In genomic region chr4:181593703-181594102, GRCh38 we compare ENCODE assay signal across 22 cellular contexts.
DNase-seq lines count a peak whose midpoint lies in the region; ATAC-seq, FAIRE-seq and TF ChIP-seq lines count a peak whose summit lies in the region.
"Had no signal": no experiment of that assay in that cellular context is flagged by ENCODE, and none has a peak within 500 bp of the region (broad histone marks: within the 10 kb centered on the region; RNA-seq: fewer than 3 reads in every experiment).

No MANE protein-coding gene starts in this region.

- H2AK5ac ChIP-seq in IMR-90 (ENCODE audit: low read depth, low read length) (no peak overlapping the region), H1 (ENCODE audit: low read depth, low read length) (no peak overlapping the region)

- H3K9me1 ChIP-seq in IMR-90 (ENCODE audit: insufficient read depth, low read length): no peaks in the 10 kb centered on the region

- H2BK120ac ChIP-seq in IMR-90 (ENCODE audit: low read depth, low read length) (no peak overlapping the region), H1 (replicated peaks; ENCODE audit: low read depth, low read length) (no peak overlapping the region)

- H3K9me3 ChIP-seq in A549: no peaks in the 10 kb centered on the region
- no peaks in the 10 kb centered on the region for H3K9me3 ChIP-seq in IMR-90 (ENCODE audit: control insufficient read depth, insufficient read depth, low read length)
- no peaks in the 10 kb centered on the region for H3K9me3 ChIP-seq in H1 (ENCODE audit: insufficient read depth in 2 of 2, low read depth in 1 of 2, low read length in 1 of 2)
- H3K9me3 ChIP-seq: Caco-2 had no signal

- no peak overlapping the region for H2BK20ac ChIP-seq in IMR-90 (ENCODE audit: low read depth, low read length)
- no peak overlapping the region for H2BK20ac ChIP-seq in H1 (ENCODE audit: low read length)

- H2AFZ ChIP-seq in IMR-90 (replicated peaks; ENCODE audit: low read length, poor library complexity): no peak overlapping the region
- H2AFZ ChIP-seq in H1 (ENCODE audit: low read length): no peak overlapping the region

- H2BK15ac ChIP-seq in IMR-90 (ENCODE audit: low read depth, low read length) (no peak overlapping the region), H1 (ENCODE audit: low read length) (no peak overlapping the region)

- H3K4me1 ChIP-seq in A549 (no peaks in the 10 kb centered on the region), IMR-90 (ENCODE audit: control insufficient read depth, insufficient read depth, low read length) (no peaks in the 10 kb centered on the region), H1 (replicated peaks in 1 of 4; ENCODE audit: control insufficient read depth in 3 of 4, insufficient read depth in 4 of 4, low read length in 3 of 4) (no peaks in the 10 kb centered on the region)
- H3K4me1 ChIP-seq: Caco-2 had no signal

- no peak overlapping the region for H2AK9ac ChIP-seq in IMR-90 (replicated peaks; ENCODE audit: low read depth, low read length, poor library complexity)

- ATAC-seq in A549 (no peak), IMR-90 (ENCODE audit: low read depth) (no peak)
- ATAC-seq: CD8-positive, alpha-beta T cell had no signal

- intact Hi-C loops in IMR-90 (cut with micrococcal nuclease): no loop called here

- H3K14ac ChIP-seq in IMR-90 (replicated peaks; ENCODE audit: low read depth, low read length) (no peak overlapping the region), H1 (ENCODE audit: insufficient read length) (no peak overlapping the region)

- no peak overlapping the region for H4K91ac ChIP-seq in IMR-90 (ENCODE audit: insufficient read depth, low read depth, low read length)
- no peak overlapping the region for H4K91ac ChIP-seq in H1 (replicated peaks; ENCODE audit: insufficient read length, low read length)

- dilution Hi-C loops in IMR-90 (cut with HindIII; ENCODE audit: low sequenced_read_pairs, unreplicated experiment): no loop called here

- H3K4me2 ChIP-seq in A549 (no peak overlapping the region), IMR-90 (ENCODE audit: low read depth, low read length) (no peak overlapping the region), H1 (ENCODE audit: insufficient read depth in 1 of 2, low read depth in 2 of 2, low read length in 2 of 2) (no peak overlapping the region)

- no peak overlapping the region for H3K18ac ChIP-seq in IMR-90 (ENCODE audit: low read depth, low read length)
- H3K18ac ChIP-seq in H1 (ENCODE audit: extremely low read depth, low read length): no peak overlapping the region

- H3K9ac ChIP-seq in IMR-90 (ENCODE audit: low read depth, low read length) (no peak overlapping the region), H1 (replicated peaks in 1 of 4; ENCODE audit: extremely low read depth in 1 of 4, low read depth in 3 of 4, low read length in 3 of 4) (no peak overlapping the region)
- H3K9ac ChIP-seq: BLaER1 treated with 17β-estradiol and CSF1 and Interleukin-3, amounts not matched to agents 10 nM and 100 nM had no signal

- DNase-seq in A549 (ENCODE audit: low read depth in 1 of 2, low spot score in 1 of 2): no peak
- no peak for DNase-seq in IMR-90
- peak; percentile 95 for DNase-seq in NCI-H146 treated with DMSO at 0.1 percent for 48 hours (lab: John Stamatoyannopoulos, UW; ENCODE audit: unreplicated experiment)
- no peak for DNase-seq in H1 (ENCODE audit: low read depth in 1 of 2, low spot score in 2 of 2)
- DNase-seq in cerebellar nuclear complex (lab: John Stamatoyannopoulos, UW): no peak
- no peak for DNase-seq in NCI-H1417 treated with DMSO at 0.1 percent for 48 hours (lab: John Stamatoyannopoulos, UW)
- DNase-seq in HUDEP-2 (lab: John Stamatoyannopoulos, UW; ENCODE audit: unreplicated experiment in 76 of 76): no peak
- DNase-seq: 8988T; AML-193; Caco-2; Calu3; CD4-positive, alpha-beta T cell; CD8-positive, alpha-beta T cell; DMS79 treated with DMSO at 0.1 percent for 48 hours; GF-D8 had no signal

- no peak for TF ChIP-seq RAD21 in A549 (conservative IDR thresholded peaks at IDR 0.05 in 1 of 2, IDR thresholded peaks at IDR 0.05 in 1 of 2)
- no peak for TF ChIP-seq RAD21 in IMR-90 (IDR thresholded peaks at IDR 0.05; ENCODE audit: low read length)
- TF ChIP-seq RAD21 in H1 (IDR thresholded peaks at IDR 0.05 in 1 of 2, conservative IDR thresholded peaks at IDR 0.05 in 1 of 2; ENCODE audit: low read depth in 2 of 2, low read length in 2 of 2): no peak

- H3K79me1 ChIP-seq in IMR-90 (ENCODE audit: low read depth in 1 of 2, low read length in 2 of 2): no peaks in the 10 kb centered on the region
- H3K79me1 ChIP-seq in H1 (ENCODE audit: low read depth, low read length): no peaks in the 10 kb centered on the region

- H3K4ac ChIP-seq in IMR-90 (ENCODE audit: low read depth, low read length) (no peak overlapping the region), H1 (replicated peaks; ENCODE audit: insufficient read length, low read depth, low read length) (no peak overlapping the region)

- H3K56ac ChIP-seq in IMR-90 (ENCODE audit: extremely low read depth, insufficient read depth, low read length) (no peak overlapping the region), H1 (replicated peaks; ENCODE audit: insufficient read length, low read depth, low read length) (no peak overlapping the region)

- H3K27ac ChIP-seq in A549 (no peak overlapping the region), IMR-90 (ENCODE audit: insufficient read depth, low read length) (no peak overlapping the region), H1 (ENCODE audit: low read depth, low read length) (no peak overlapping the region)
- H3K27ac ChIP-seq: C4-2B had no signal

- FAIRE-seq in A549 (lab: Jason Lieb, UNC) (no peak), H1 (lab: Jason Lieb, UNC) (no peak)
- FAIRE-seq: A204.1, D721Med, G401.6, GM12891, GM19239 had no signal

- TF ChIP-seq EP300 in A549 (IDR thresholded peaks at IDR 0.05) (no peak), H1 (IDR thresholded peaks at IDR 0.05; ENCODE audit: borderline replicate concordance in 1 of 2, low read depth in 2 of 2, low read length in 2 of 2) (no peak)

- no peaks in the 10 kb centered on the region for H3K79me2 ChIP-seq in H1 (ENCODE audit: control insufficient read depth in 1 of 2, insufficient read depth in 2 of 2, low read length in 2 of 2)

- H4K8ac ChIP-seq in IMR-90 (ENCODE audit: low read depth in 2 of 2, low read length in 2 of 2): no peak overlapping the region
- no peak overlapping the region for H4K8ac ChIP-seq in H1 (ENCODE audit: extremely low read depth, insufficient read depth, low read length)

- H3K27me3 ChIP-seq in IMR-90 (ENCODE audit: control insufficient read depth, insufficient read depth, low read length): no peaks in the 10 kb centered on the region
- H3K27me3 ChIP-seq in H1 (replicated peaks in 1 of 4; ENCODE audit: control insufficient read depth in 3 of 4, extremely low read depth in 1 of 4, insufficient read depth in 3 of 4, low read length in 3 of 4): no peaks in the 10 kb centered on the region
- H3K27me3 ChIP-seq: BLaER1 treated with 17β-estradiol and CSF1 and Interleukin-3, amounts not matched to agents 10 nM and 100 nM had no signal

- BruUV-seq in IMR-90 (replicated peaks; lab: Mats Ljungman, UMichigan): no TSS peak

- H4K20me1 ChIP-seq in IMR-90 (ENCODE audit: insufficient read depth, low read length) (no peaks in the 10 kb centered on the region), H1 (replicated peaks in 1 of 2; ENCODE audit: control insufficient read depth in 1 of 2, insufficient read depth in 2 of 2, low read length in 2 of 2) (no peaks in the 10 kb centered on the region)
- H4K20me1 ChIP-seq: BLaER1 treated with 17β-estradiol and CSF1 and Interleukin-3, amounts not matched to agents 10 nM and 100 nM had no signal

- H2BK5ac ChIP-seq in IMR-90 (ENCODE audit: low read depth, low read length, poor library complexity, severe bottlenecking) (no peak overlapping the region), H1 (ENCODE audit: low read depth, low read length) (no peak overlapping the region)

- no peak overlapping the region for H3K23ac ChIP-seq in IMR-90 (ENCODE audit: low read depth, low read length)
- no peak overlapping the region for H3K23ac ChIP-seq in H1 (ENCODE audit: insufficient read length)

- H3K23me2 ChIP-seq in H1 (ENCODE audit: low read depth, low read length): no peaks in the 10 kb centered on the region

- CTCF ChIA-PET in A549 (lab: Yijun Ruan, JAX) (no interaction called here), IMR-90 (lab: Yijun Ruan, JAX) (no interaction called here), H1 (lab: Charles Lee; ENCODE audit: partially characterized antibody) (no interaction called here)

- 1% methylated on average over 2 of the region's 2 CpGs for WGBS in A549 (ENCODE audit: missing lambda C conversion rate)
- WGBS in IMR-90 (ENCODE audit: extremely low coverage in 2 of 2, insufficient read length in 1 of 2), 2 experiments: no CpG with 5 or more reads among the region's 2 CpGs
- 46% methylated on average over 2 of the region's 2 CpGs; no CpG with 5 or more reads in 1 of the 2 experiments for WGBS in H1 (ENCODE audit: extremely low coverage in 1 of 2, insufficient coverage in 1 of 2, insufficient read length in 1 of 2, insufficient replicate concordance in 2 of 2, low coverage in 1 of 2, low lambda C conversion rate in 2 of 2, missing lambda C conversion rate in 1 of 2), 2 experiments

- H3K36me3 ChIP-seq in IMR-90 (ENCODE audit: control insufficient read depth, insufficient read depth, low read length) (no peaks in the 10 kb centered on the region), H1 (ENCODE audit: control insufficient read depth in 2 of 4, insufficient read depth in 4 of 4, low read length in 3 of 4) (no peaks in the 10 kb centered on the region)
- H3K36me3 ChIP-seq: BLaER1 treated with 17β-estradiol and CSF1 and Interleukin-3, amounts not matched to agents 10 nM and 100 nM had no signal

- POLR2A ChIA-PET in A549 (lab: Yijun Ruan, JAX) (no interaction called here), IMR-90 (lab: Charles Lee; ENCODE audit: unreplicated experiment) (no interaction called here), H1 (lab: Charles Lee; ENCODE audit: partially characterized antibody) (no interaction called here)

- H3K4me3 ChIP-seq in A549 (no peak overlapping the region), IMR-90 (ENCODE audit: insufficient read depth, low read depth, low read length) (no peak overlapping the region), H1 (ENCODE audit: extremely low read depth in 1 of 4, insufficient read depth in 2 of 4, low read depth in 3 of 4, low read length in 4 of 4) (no peak overlapping the region)
- H3K4me3 ChIP-seq: BLaER1 treated with 17β-estradiol and CSF1 and Interleukin-3, amounts not matched to agents 10 nM and 100 nM had no signal

- no peak overlapping the region for H2BK12ac ChIP-seq in H1 (ENCODE audit: low read depth, low read length)

- H4K5ac ChIP-seq in IMR-90 (ENCODE audit: low read depth, low read length) (no peak overlapping the region), H1 (ENCODE audit: insufficient read length, low read depth, low read length) (no peak overlapping the region)

- in situ Hi-C loops in IMR-90 (cut with MboI; ENCODE audit: low sequenced_read_pairs): no loop called here

- TF ChIP-seq CTCF in A549 (IDR thresholded peaks at IDR 0.05) (no peak), IMR-90 (conservative IDR thresholded peaks at IDR 0.05; ENCODE audit: low read depth, low read length) (no peak), H1 (IDR thresholded peaks at IDR 0.05; ENCODE audit: control extremely low read depth in 1 of 3, insufficient read depth in 1 of 3, low read depth in 1 of 3, low read length in 3 of 3) (no peak)

- TF ChIP-seq POLR2A in A549 (IDR thresholded peaks at IDR 0.05; ENCODE audit: low read length) (no peak), IMR-90 (IDR thresholded peaks at IDR 0.05; ENCODE audit: low read depth, low read length) (no peak), H1 (IDR thresholded peaks at IDR 0.05; ENCODE audit: control extremely low read depth in 1 of 2, low read depth in 2 of 2, low read length in 2 of 2) (no peak)

Comparison
In these comparisons a context has a peak if more than half of its experiments do, and no peak if none do; other contexts are left out.
1. Of the 18 proteins assayed by ChIP-seq in both H1 and A549: peak only in H1: none; only in A549: none; in both: MAFK; in neither: 17.